In the genomic region with DNA sequence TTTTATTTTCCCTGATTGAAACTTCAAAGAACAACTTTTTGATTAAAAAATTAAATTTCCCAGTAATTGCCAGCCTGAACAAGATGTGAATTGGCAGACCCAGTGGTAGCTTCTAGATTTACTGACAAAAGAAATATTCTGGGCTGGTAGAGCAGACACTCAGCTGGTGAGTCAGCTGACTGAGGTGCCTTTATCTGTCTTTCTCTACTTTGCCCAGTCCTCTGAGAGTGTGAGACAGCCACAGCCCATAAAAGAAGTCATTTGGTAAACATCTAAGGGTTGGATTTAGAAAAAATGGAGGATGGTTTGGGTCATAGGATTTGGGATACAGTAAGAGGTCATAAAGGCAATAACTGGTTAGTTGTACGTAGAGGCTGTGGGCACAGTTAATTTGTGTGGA, we compare ENCODE assay signal across 21 cellular contexts. TPM values are rescaled to one million over a fixed set of nuclear protein-coding genes. Genes with fewer than 3 reads are reported as not detected.
A peak's percentile ranks its signal among the peaks of the same experiment; 100 is the strongest.
DNase-seq lines count a peak whose midpoint lies in the region; ATAC-seq and TF ChIP-seq lines count a peak whose summit lies in the region.
"Had no signal": no experiment of that assay in that cellular context is flagged by ENCODE, and none has a peak within 500 bp of the region (broad histone marks: within the 10 kb centered on the region; RNA-seq: fewer than 3 reads in every experiment).

No MANE protein-coding gene starts in this region.

- BruUV-seq in Caco-2 (replicated peaks; lab: Mats Ljungman, UMichigan): no TSS peak

- intact Hi-C loops in Caco-2 (cut with micrococcal nuclease; ENCODE audit: unreplicated experiment) (loop anchor here (5.0 kb wide), 1 partner anchor 111 kb away; no protein-coding TSS in a partner anchor), mucosa of descending colon (cut with DNase I, micrococcal nuclease) (no loop called here)

- peak overlapping the region; percentile 5 for H3K4me3 Mint-ChIP-seq in Caco-2 (ENCODE audit: unreplicated experiment)
- H3K4me3 Mint-ChIP-seq in brain: peak overlapping the region in 2 of 5 experiments; percentile 2 to 36
- H3K4me3 Mint-ChIP-seq: activated CD4-positive, alpha-beta memory T cell treated with anti-CD3 and anti-CD28 coated beads for 36 hours; CD8-positive, alpha-beta T cell; memory B cell; naive B cell had no signal

- H3K27me3 ChIP-seq in Caco-2 (replicated peaks; ENCODE audit: control insufficient read depth, insufficient read depth, low read length): no peaks in the 10 kb centered on the region
- H3K27me3 ChIP-seq: dorsolateral prefrontal cortex, right lobe of liver, testis had no signal

- peaks cover 26% of the 10 kb centered on the region for H3K4me1 Mint-ChIP-seq in Caco-2 (ENCODE audit: low read depth, unreplicated experiment)
- H3K4me1 Mint-ChIP-seq in brain: peaks cover 50% of the 10 kb centered on the region

- CTCF ChIA-PET in Caco-2 (lab: Charles Lee): no interaction called here

- H3K36me3 Mint-ChIP-seq in Caco-2 (ENCODE audit: insufficient read depth, unreplicated experiment): no peaks in the 10 kb centered on the region
- H3K36me3 Mint-ChIP-seq in brain: no peaks in the 10 kb centered on the region
- H3K36me3 Mint-ChIP-seq: activated CD4-positive, alpha-beta memory T cell treated with anti-CD3 and anti-CD28 coated beads for 36 hours; CD8-positive, alpha-beta T cell; memory B cell; naive B cell had no signal

- H3K9me3 Mint-ChIP-seq in Caco-2 (ENCODE audit: unreplicated experiment): no peaks in the 10 kb centered on the region
- H3K9me3 Mint-ChIP-seq in brain: no peaks in the 10 kb centered on the region
- H3K9me3 Mint-ChIP-seq: activated CD4-positive, alpha-beta memory T cell treated with anti-CD3 and anti-CD28 coated beads for 36 hours; CD8-positive, alpha-beta T cell; memory B cell; naive B cell had no signal

- H3K9me3 ChIP-seq in Caco-2 (no peaks in the 10 kb centered on the region), mucosa of descending colon (no peaks in the 10 kb centered on the region)
- H3K9me3 ChIP-seq: HAP-1, right lobe of liver, testis had no signal

- POLR2A ChIA-PET in Caco-2 (lab: Charles Lee): no interaction called here

- H3K4me1 ChIP-seq in Caco-2: peaks cover 27% of the 10 kb centered on the region
- H3K4me1 ChIP-seq in mucosa of descending colon (ENCODE audit: low read depth): peaks cover 13% of the 10 kb centered on the region
- H3K4me1 ChIP-seq: right lobe of liver, testis had no signal

- peak in 1 of 2 experiments; percentile 7 for DNase-seq in Caco-2
- peak; percentile 43 for DNase-seq in LoVo (ENCODE audit: low spot score)
- DNase-seq in mucosa of descending colon: peak in 1 of 3 donors; percentile 9
- DNase-seq in HCEC 1CT: no peak
- DNase-seq: activated CD4-positive, alpha-beta memory T cell treated with anti-CD3 and anti-CD28 coated beads for 36 hours; activated CD4-positive, CD25-positive, alpha-beta regulatory T cell; activated gamma-delta T cell treated with Interleukin-2 at 50 U/mL for 16 hours; activated T-cell treated with anti-CD3 and anti-CD28 coated beads for 4 hours; caudate nucleus; CD8-positive, alpha-beta T cell; dorsolateral prefrontal cortex; naive B cell; NCI-H774; right lobe of liver; testis had no signal

- ATAC-seq in mucosa of descending colon (peak; percentile 67), HG03139 (IDR thresholded peaks at IDR 0.05; ENCODE audit: unreplicated experiment) (no peak), GM18498 (IDR thresholded peaks at IDR 0.05; ENCODE audit: unreplicated experiment) (no peak)
- ATAC-seq: CD8-positive, alpha-beta T cell; right lobe of liver had no signal

- H3K27me3 Mint-ChIP-seq in Caco-2 (ENCODE audit: insufficient read depth, unreplicated experiment): no peaks in the 10 kb centered on the region
- H3K27me3 Mint-ChIP-seq in brain: no peaks in the 10 kb centered on the region
- H3K27me3 Mint-ChIP-seq: activated CD4-positive, alpha-beta memory T cell treated with anti-CD3 and anti-CD28 coated beads for 36 hours; memory B cell; naive B cell had no signal

- H3K36me3 ChIP-seq in Caco-2 (ENCODE audit: control insufficient read depth, insufficient read depth, low read length) (no peaks in the 10 kb centered on the region), mucosa of descending colon (ENCODE audit: low read depth) (no peaks in the 10 kb centered on the region)
- H3K36me3 ChIP-seq: HAP-1, right lobe of liver had no signal

- TF ChIP-seq CTCF in Caco-2 (IDR thresholded peaks at IDR 0.05; ENCODE audit: insufficient read depth in 1 of 2, low read depth in 1 of 2, low read length in 1 of 2, severe bottlenecking in 1 of 2, unreplicated experiment in 1 of 2) (no peak), brain (conservative IDR thresholded peaks at IDR 0.05) (no peak), mucosa of descending colon (IDR thresholded peaks at IDR 0.05) (no peak)

- no peak overlapping the region for H3K27ac Mint-ChIP-seq in Caco-2 (ENCODE audit: unreplicated experiment)
- peak overlapping the region in 3 of 5 experiments; percentile 12 to 24 (median 22) for H3K27ac Mint-ChIP-seq in brain
- H3K27ac Mint-ChIP-seq: activated CD4-positive, alpha-beta memory T cell treated with anti-CD3 and anti-CD28 coated beads for 36 hours; CD8-positive, alpha-beta T cell; memory B cell had no signal

- H3K4me3 ChIP-seq in Caco-2 (ENCODE audit: low read depth, low read length) (no peak overlapping the region), mucosa of descending colon (no peak overlapping the region)
- H3K4me3 ChIP-seq: dorsolateral prefrontal cortex, HAP-1, right lobe of liver, testis had no signal

RNA-seq across cellular contexts. Expression of gene CCSER1, which starts 54.5 kb away (rescaled TPM):
- total RNA-seq in Caco-2 (2022): 3.6 and 4.1 TPM in 2 replicates
- 0.48 TPM for polyA plus RNA-seq in brain (ENCODE audit: insufficient read depth, low read depth, low replicate concordance)
- total RNA-seq in mucosa of descending colon: 10 to 100 TPM; 11.1 to 32.4 (median 13.3) TPM
- total RNA-seq: T-helper 1 cell treated with Interleukin-12 subunit alpha and Interleukin-12 subunit beta and Interleukin-4 antibody, amounts not matched to agents 30 ng/mL and 1 ng/mL, for 36 hours had no signal
